In genomic region chr6:162046324-162046723, GRCh38 we compare ENCODE assay signal across 32 cellular contexts.
"Had no signal": no experiment of that assay in that cellular context is flagged by ENCODE, and none has a peak within 500 bp of the region (broad histone marks: within the 10 kb centered on the region; RNA-seq: fewer than 3 reads in every experiment).

No MANE protein-coding gene starts in this region.

- H3K4me3 ChIP-seq: adrenal gland, ascending aorta, breast epithelium, cardiac muscle cell had no signal

- DNase-seq: activated effector memory CD4-positive, alpha-beta T cell treated with Interleukin-2 at 50 U/mL for 16 hours; activated gamma-delta T cell; activated gamma-delta T cell treated with Interleukin-2 at 50 U/mL for 16 hours; activated naive CD4-positive, alpha-beta T cell; activated naive CD4-positive, alpha-beta T cell treated with anti-CD3 and anti-CD28 coated beads for 36 hours; activated naive CD4-positive, alpha-beta T cell treated with anti-CD3 and anti-CD28 coated beads, Interleukin-2, amount 10 ng/mL, durations not matched to agents 7 days and 5 days; activated naive CD4-positive, alpha-beta T cell treated with anti-CD3 and anti-CD28 coated beads, Interleukin-2, amount 50 U/mL, for 16 hours; activated naive CD4-positive, alpha-beta T cell treated with Interleukin-2 at 50 U/mL for 16 hours; activated naive CD8-positive, alpha-beta T cell treated with anti-CD3 and anti-CD28 coated beads for 36 hours; activated naive CD8-positive, alpha-beta T cell treated with anti-CD3 and anti-CD28 coated beads, Interleukin-2, amount 10 ng/mL, durations not matched to agents 7 days and 5 days; activated naive CD8-positive, alpha-beta T cell treated with anti-CD3 and anti-CD28 coated beads, Interleukin-2, amount 50 U/mL, for 24 hours; activated T-cell treated with anti-CD3 and anti-CD28 coated beads, Interleukin-2, amount 50 U/mL, for 1 hour; activated T-cell treated with anti-CD3 and anti-CD28 coated beads, Interleukin-2, amount 50 U/mL, for 24 hours; activated T-cell treated with anti-CD3 and anti-CD28 coated beads, Interleukin-2, amount 50 U/mL, for 4 hours; activated T-cell treated with anti-CD3 and anti-CD28 coated beads, Interleukin-2, amount 50 U/mL, for 48 hours; activated T-cell treated with anti-CD3 and anti-CD28 coated beads, Interleukin-2, amount 50 U/mL, for 72 hours; adrenal gland; amniotic stem cell; amygdala; anterior cingulate cortex; aorta; brain microvascular endothelial cell; caudate nucleus; central memory CD4-positive, alpha-beta T cell; cerebellar nuclear complex had no signal

- ATAC-seq: activated naive CD4-positive, alpha-beta T cell treated with anti-CD3 and anti-CD28 coated beads, Interleukin-2, amount 50 U/mL, for 72 hours; activated naive CD8-positive, alpha-beta T cell treated with anti-CD3 and anti-CD28 coated beads, Interleukin-2, amount 50 U/mL, for 24 hours; activated T-cell treated with anti-CD3 and anti-CD28 coated beads, Interleukin-2, amount 50 U/mL, for 4 hours; activated T-cell treated with anti-CD3 and anti-CD28 coated beads, Interleukin-2, amount 50 U/mL, for 72 hours; activated T-helper 17 cell treated with anti-CD3 and anti-CD28 coated beads, Interleukin-2, amount 50 U/mL, for 72 hours had no signal

- FAIRE-seq: astrocyte, bronchial epithelial cell had no signal

- H3K36me3 ChIP-seq: adrenal gland, ascending aorta, brain microvascular endothelial cell, breast epithelium, cardiac muscle cell had no signal

- H3K27ac ChIP-seq: adrenal gland, ascending aorta, brain microvascular endothelial cell, breast epithelium, cardiac muscle cell had no signal

- H3K9me3 ChIP-seq: adrenal gland, ascending aorta, breast epithelium had no signal

- H3K4me1 ChIP-seq: adrenal gland, ascending aorta, breast epithelium had no signal

- H3K27me3 ChIP-seq: adrenal gland, ascending aorta, brain microvascular endothelial cell, breast epithelium, cardiac muscle cell had no signal
